8 cellular contexts compared by ENCODE assay signal in genomic region chr2:61906187-61906470, GRCh38. TPM values are rescaled to one million over a fixed set of nuclear protein-coding genes. Genes with fewer than 3 reads are reported as not detected.
DNase-seq lines count a peak whose midpoint lies in the region; ATAC-seq and TF ChIP-seq lines count a peak whose summit lies in the region.

No MANE protein-coding gene starts in this region.

- H3K4me1 ChIP-seq in iPS-20b (ENCODE audit: insufficient read depth, low read length) (no peaks in the 10 kb centered on the region; the same call in 1 of the 2 replicates), thoracic aorta (ENCODE audit: control insufficient read depth in 1 of 2, low read depth in 2 of 2) (peaks cover 15 to 18% of the 10 kb centered on the region in 2 donors)

- POLR2A ChIA-PET in activated CD8-positive, alpha-beta T cell treated with anti-CD3 and anti-CD28 coated beads, Interleukin-2, amount 10 ng/mL, durations not matched to agents 7 days and 5 days (lab: Charles Lee) = interaction anchor here (0.6 kb wide), 1 partner anchor 1632 kb away, joined by 3 read pairs; no protein-coding TSS in a partner anchor

- H3K27ac Mint-ChIP-seq in stimulated activated naive CD8-positive, alpha-beta T cell treated with anti-CD3 and anti-CD28 coated beads, Interleukin-15, Interleukin-2, amounts not matched to agents 100 ng/mL and 50 ng/mL, for 24 hours = peak overlapping the region; percentile 75
- peak overlapping the region; percentile 78 for H3K27ac Mint-ChIP-seq in activated CD8-positive, alpha-beta T cell treated with anti-CD3 and anti-CD28 coated beads, Interleukin-2, amount 10 ng/mL, durations not matched to agents 7 days and 5 days

- CTCF ChIA-PET in activated CD8-positive, alpha-beta T cell treated with anti-CD3 and anti-CD28 coated beads, Interleukin-2, amount 10 ng/mL, durations not matched to agents 7 days and 5 days (lab: Charles Lee) = interaction anchor here (0.7 to 1.4 kb wide), 3 partner anchors 10 to 508 kb away, joined by 3 read pairs; no protein-coding TSS in a partner anchor

- H3K27me3 ChIP-seq in iPS-20b (ENCODE audit: insufficient read depth, low read length) (no peaks in the 10 kb centered on the region), thoracic aorta (replicated peaks; ENCODE audit: insufficient read depth) (no peaks in the 10 kb centered on the region)

- no peaks in the 10 kb centered on the region for H3K27me3 Mint-ChIP-seq in stimulated activated naive CD8-positive, alpha-beta T cell treated with anti-CD3 and anti-CD28 coated beads, Interleukin-15, Interleukin-2, amounts not matched to agents 100 ng/mL and 50 ng/mL, for 24 hours
- H3K27me3 Mint-ChIP-seq in activated CD8-positive, alpha-beta T cell treated with anti-CD3 and anti-CD28 coated beads, Interleukin-2, amount 10 ng/mL, durations not matched to agents 7 days and 5 days (ENCODE audit: low read depth) = no peaks in the 10 kb centered on the region

- peaks cover 26% of the 10 kb centered on the region for H3K4me1 Mint-ChIP-seq in stimulated activated naive CD8-positive, alpha-beta T cell treated with anti-CD3 and anti-CD28 coated beads, Interleukin-15, Interleukin-2, amounts not matched to agents 100 ng/mL and 50 ng/mL, for 24 hours (ENCODE audit: low read depth)
- peaks cover 22% of the 10 kb centered on the region for H3K4me1 Mint-ChIP-seq in activated CD8-positive, alpha-beta T cell treated with anti-CD3 and anti-CD28 coated beads, Interleukin-2, amount 10 ng/mL, durations not matched to agents 7 days and 5 days (ENCODE audit: low read depth)

- H3K9ac ChIP-seq in iPS-20b (ENCODE audit: low read depth, low read length) = peak overlapping the region; percentile 91

- no peak for TF ChIP-seq CTCF in thoracic aorta (IDR thresholded peaks at IDR 0.05)

- no peaks in the 10 kb centered on the region for H3K36me3 ChIP-seq in iPS-20b (ENCODE audit: insufficient read depth, low read depth, low read length)
- H3K36me3 ChIP-seq in thoracic aorta = no peaks in the 10 kb centered on the region

- no peaks in the 10 kb centered on the region for H3K9me3 Mint-ChIP-seq in stimulated activated naive CD8-positive, alpha-beta T cell treated with anti-CD3 and anti-CD28 coated beads, Interleukin-15, Interleukin-2, amounts not matched to agents 100 ng/mL and 50 ng/mL, for 24 hours
- H3K9me3 Mint-ChIP-seq in activated CD8-positive, alpha-beta T cell treated with anti-CD3 and anti-CD28 coated beads, Interleukin-2, amount 10 ng/mL, durations not matched to agents 7 days and 5 days (ENCODE audit: insufficient read depth) = no peaks in the 10 kb centered on the region

- no peaks in the 10 kb centered on the region for H3K36me3 Mint-ChIP-seq in stimulated activated naive CD8-positive, alpha-beta T cell treated with anti-CD3 and anti-CD28 coated beads, Interleukin-15, Interleukin-2, amounts not matched to agents 100 ng/mL and 50 ng/mL, for 24 hours (ENCODE audit: low read depth)
- H3K36me3 Mint-ChIP-seq in activated CD8-positive, alpha-beta T cell treated with anti-CD3 and anti-CD28 coated beads, Interleukin-2, amount 10 ng/mL, durations not matched to agents 7 days and 5 days (ENCODE audit: low read depth) = no peaks in the 10 kb centered on the region

- H3K4me3 Mint-ChIP-seq in stimulated activated naive CD8-positive, alpha-beta T cell treated with anti-CD3 and anti-CD28 coated beads, Interleukin-15, Interleukin-2, amounts not matched to agents 100 ng/mL and 50 ng/mL, for 24 hours = peak overlapping the region; percentile 93
- H3K4me3 Mint-ChIP-seq in activated CD8-positive, alpha-beta T cell treated with anti-CD3 and anti-CD28 coated beads, Interleukin-2, amount 10 ng/mL, durations not matched to agents 7 days and 5 days = peak overlapping the region; percentile 96

- no peak overlapping the region for H3K27ac ChIP-seq in iPS-20b (ENCODE audit: low read length)
- peak overlapping the region; percentile 25 to 48 for H3K27ac ChIP-seq in thoracic aorta

- H3K4me3 ChIP-seq in iPS-20b (ENCODE audit: low read length) (peak overlapping the region; percentile 92), thoracic aorta (peak overlapping the region; percentile 83)

- H3K9me3 ChIP-seq in iPS-20b (ENCODE audit: insufficient read depth, low read depth, low read length) = no peaks in the 10 kb centered on the region
- no peaks in the 10 kb centered on the region for H3K9me3 ChIP-seq in thoracic aorta

- DNase-seq in stimulated activated naive CD8-positive, alpha-beta T cell treated with anti-CD3 and anti-CD28 coated beads, Interleukin-15, Interleukin-2, amounts not matched to agents 100 U/mL and 50 U/mL, for 24 hours = no peak
- DNase-seq in activated CD8-positive, alpha-beta T cell treated with anti-CD3 and anti-CD28 coated beads, Interleukin-2, amount 10 ng/mL, durations not matched to agents 7 days and 5 days = no peak
- DNase-seq in thoracic aorta (ENCODE audit: low spot score) (no peak), foreskin melanocyte (no peak)

- no peak for ATAC-seq in stimulated activated naive CD8-positive, alpha-beta T cell treated with anti-CD3 and anti-CD28 coated beads, Interleukin-15, Interleukin-2, amounts not matched to agents 100 U/mL and 50 U/mL, for 24 hours
- ATAC-seq in activated CD8-positive, alpha-beta T cell treated with anti-CD3 and anti-CD28 coated beads, Interleukin-2, amount 10 ng/mL, durations not matched to agents 7 days and 5 days = peak; percentile 22
- ATAC-seq in thoracic aorta (ENCODE audit: insufficient number of reproducible peaks, low FRiP score, low read depth) (no peak), HG03139 (IDR thresholded peaks at IDR 0.05; ENCODE audit: unreplicated experiment) (no peak), GM21786 (IDR thresholded peaks at IDR 0.05; ENCODE audit: unreplicated experiment) (no peak)

RNA-seq across cellular contexts. Expression of gene COMMD1, which starts 0.7 kb away (rescaled TPM):
- total RNA-seq in activated CD8-positive, alpha-beta T cell treated with anti-CD3 and anti-CD28 coated beads, Interleukin-2, amount 10 ng/mL, durations not matched to agents 7 days and 5 days = 10 to 100 TPM; 29.3 to 30.5 TPM
- total RNA-seq in thoracic aorta = 10 to 100 TPM; 51.1 to 57.8 TPM

RNA-seq across cellular contexts. Expression of gene CCT4, which starts 17.7 kb away (rescaled TPM):
- total RNA-seq in activated CD8-positive, alpha-beta T cell treated with anti-CD3 and anti-CD28 coated beads, Interleukin-2, amount 10 ng/mL, durations not matched to agents 7 days and 5 days = 100 to 1,000 TPM; 177 to 189 TPM
- 10 to 100 TPM; 50.4 to 60.5 TPM for total RNA-seq in thoracic aorta

RNA-seq across cellular contexts. Expression of gene FAM161A, which starts 52.3 kb away (rescaled TPM):
- total RNA-seq in activated CD8-positive, alpha-beta T cell treated with anti-CD3 and anti-CD28 coated beads, Interleukin-2, amount 10 ng/mL, durations not matched to agents 7 days and 5 days = 1 to 10 TPM; 4.5 to 5.3 TPM
- 10 to 100 TPM in 1 of 2 donors, 1 to 10 TPM in 1; 4.6 to 13.8 TPM for total RNA-seq in thoracic aorta
